ENCODE assay signal across 8 cellular contexts in the genomic region with DNA sequence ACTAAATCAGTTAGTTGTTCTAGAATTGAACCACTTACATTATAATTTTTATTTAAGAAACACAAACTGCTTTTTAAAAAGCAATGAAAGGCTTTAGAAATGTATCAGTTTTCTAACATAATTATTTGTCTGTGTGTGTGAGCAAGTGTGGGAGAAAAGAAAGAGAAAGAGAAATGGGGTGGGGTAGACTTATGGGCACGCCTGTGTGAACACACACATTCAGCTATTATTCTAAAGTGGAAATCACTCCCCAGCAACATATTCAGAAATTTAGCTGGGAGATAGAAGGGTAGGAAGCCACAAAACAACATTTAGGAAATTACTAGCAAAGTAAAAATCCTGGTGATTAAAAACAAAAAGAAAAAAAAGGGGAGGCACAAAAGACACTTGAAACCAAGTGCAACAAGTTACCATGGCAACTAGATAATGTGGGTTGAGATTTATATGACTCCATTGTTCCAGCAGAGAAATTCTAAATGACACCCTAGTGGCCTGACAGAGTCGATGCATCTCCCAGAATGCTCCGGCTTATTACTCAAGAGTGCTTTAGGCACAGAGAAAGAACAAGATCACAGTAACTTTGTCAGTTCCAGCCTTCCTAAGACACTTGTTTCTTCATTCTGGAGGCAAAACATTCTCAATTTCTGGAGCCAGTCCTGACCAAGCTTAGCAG.
DNase-seq lines count a peak whose midpoint lies in the region; ATAC-seq and TF ChIP-seq lines count a peak whose summit lies in the region.

No MANE protein-coding gene starts in this region.

- H3K4me1 ChIP-seq in heart right ventricle: no peaks in the 10 kb centered on the region
- no peaks in the 10 kb centered on the region for H3K4me1 ChIP-seq in right atrium auricular region
- H3K4me1 ChIP-seq in transverse colon: no peaks in the 10 kb centered on the region

- TF ChIP-seq CTCF in heart right ventricle (IDR thresholded peaks at IDR 0.05) (peak in 5 of 9 donors; percentile 11 to 38 (median 24)), right atrium auricular region (IDR thresholded peaks at IDR 0.05) (peak in 1 of 2 donors; percentile 45), fibroblast of mammary gland (conservative IDR thresholded peaks at IDR 0.05; ENCODE audit: control insufficient read depth, insufficient read depth, low read depth, low read length) (peak; percentile 43), transverse colon (IDR thresholded peaks at IDR 0.05) (peak; percentile 24 to 36 (median 35)), lower leg skin (IDR thresholded peaks at IDR 0.05) (no peak)

- no peak overlapping the region for H3K4me3 ChIP-seq in heart right ventricle
- H3K4me3 ChIP-seq in right atrium auricular region: no peak overlapping the region
- no peak overlapping the region for H3K4me3 ChIP-seq in fibroblast of mammary gland (ENCODE audit: control insufficient read depth, low read depth, low read length)
- H3K4me3 ChIP-seq in transverse colon: no peak overlapping the region
- H3K4me3 ChIP-seq in lower leg skin (ENCODE audit: low read depth, poor library complexity, severe bottlenecking): no peak overlapping the region

- in situ Hi-C loops in transverse colon (cut with MboI; ENCODE audit: low pct_ligation_motif_present in 1 of 4, low pct_unique_long_range_greater_than_20kb in 1 of 4, low sequenced_read_pairs in 3 of 4): no loop called here

- no peak overlapping the region for H3K27ac ChIP-seq in heart right ventricle
- no peak overlapping the region for H3K27ac ChIP-seq in right atrium auricular region
- no peak overlapping the region for H3K27ac ChIP-seq in transverse colon

- no peaks in the 10 kb centered on the region for H3K27me3 ChIP-seq in heart right ventricle
- H3K27me3 ChIP-seq in right atrium auricular region: no peaks in the 10 kb centered on the region
- H3K27me3 ChIP-seq in transverse colon: no peaks in the 10 kb centered on the region

- intact Hi-C loops in heart right ventricle (cut with DNase I) (loop anchor here in 1 of 10 donors (5.0 kb wide), 1 partner anchor 645 kb away; no protein-coding TSS in a partner anchor), transverse colon (cut with DNase I; ENCODE audit: low total_unique reads) (no loop called here), lower leg skin (cut with DNase I; ENCODE audit: low total_unique reads) (no loop called here)

- TF ChIP-seq POLR2A in transverse colon (IDR thresholded peaks at IDR 0.05) (no peak), lower leg skin (IDR thresholded peaks at IDR 0.05) (no peak)

- DNase-seq in heart right ventricle (no peak), right atrium auricular region (ENCODE audit: low spot score) (no peak), NCI-H524 (lab: John Stamatoyannopoulos, UW) (peak; percentile 23 to 54), fibroblast of mammary gland (ENCODE audit: low read depth) (peak; percentile 45), transverse colon (no peak), lower leg skin (ENCODE audit: low spot score in 2 of 2) (no peak), NCI-H2107 treated with DMSO at 0.1 percent for 48 hours (lab: John Stamatoyannopoulos, UW; ENCODE audit: unreplicated experiment) (no peak)

- 43 to 53% methylated on average over 3 of the region's 3 CpGs for WGBS in heart right ventricle, 2 donors
- 35 to 53% methylated on average over 3 of the region's 3 CpGs for WGBS in transverse colon (ENCODE audit: low coverage in 1 of 2), 2 donors
- whole genome bisulfite sequencing in lower leg skin, 2 donors: 50 to 56% methylated on average over 3 of the region's 3 CpGs

- H3K9me3 ChIP-seq in heart right ventricle (no peaks in the 10 kb centered on the region), right atrium auricular region (no peaks in the 10 kb centered on the region), transverse colon (no peaks in the 10 kb centered on the region)

- H3K36me3 ChIP-seq in heart right ventricle: no peaks in the 10 kb centered on the region
- H3K36me3 ChIP-seq in right atrium auricular region: no peaks in the 10 kb centered on the region
- H3K36me3 ChIP-seq in transverse colon: no peaks in the 10 kb centered on the region

- no peak for TF ChIP-seq EP300 in transverse colon (IDR thresholded peaks at IDR 0.05; ENCODE audit: low read depth)

- ATAC-seq in heart right ventricle: no peak
- ATAC-seq in HG02798 (IDR thresholded peaks at IDR 0.05; ENCODE audit: poor library complexity, unreplicated experiment): peak; percentile 74

Comparison
In these comparisons a context has a peak if more than half of its experiments do, and no peak if none do; other contexts are left out.
1. DNase-seq: peak in NCI-H524 (2 of 2) and fibroblast of mammary gland (single experiment); none in heart right ventricle (0 of 2), right atrium auricular region (single experiment), transverse colon (single experiment), lower leg skin (0 of 2) and NCI-H2107 treated with DMSO at 0.1 percent for 48 hours (single experiment).
2. CTCF ChIP-seq: peak in heart right ventricle (5 of 9), fibroblast of mammary gland (single experiment) and transverse colon (5 of 5); none in lower leg skin (0 of 3).